Comparison of ENCODE assay signal across 16 cellular contexts in genomic region chr6:170114956-170115855, GRCh38.
A peak's percentile ranks its signal among the peaks of the same experiment; 100 is the strongest.
DNase-seq lines count a peak whose midpoint lies in the region; ATAC-seq, FAIRE-seq and TF ChIP-seq lines count a peak whose summit lies in the region.
"Had no signal": no experiment of that assay in that cellular context is flagged by ENCODE, and none has a peak within 500 bp of the region (broad histone marks: within the 10 kb centered on the region; RNA-seq: fewer than 3 reads in every experiment).

No MANE protein-coding gene starts in this region.

- DNase-seq in left ventricle myocardium inferior: peak; percentile 15
- DNase-seq in Right ventricle myocardium superior: no peak
- no peak for DNase-seq in K562 (ENCODE audit: extremely low read depth in 1 of 4, low spot score in 3 of 4)
- peak; percentile 7 for DNase-seq in natural killer cell
- DNase-seq in mucosa of gallbladder (ENCODE audit: low spot score): no peak
- no peak for DNase-seq in NCI-H446 treated with DMSO at 0.1 percent for 48 hours (lab: John Stamatoyannopoulos, UW)
- DNase-seq in effector CD8-positive, alpha-beta T cell (lab: John Stamatoyannopoulos, UW): no peak
- no peak for DNase-seq in smooth muscle cell (lab: John Stamatoyannopoulos, UW; ENCODE audit: unreplicated experiment)
- DNase-seq: activated CD4-positive, alpha-beta T cell treated with anti-CD3 and anti-CD28 coated beads, Interleukin-2, amount 50 U/mL, for 4 hours; activated naive CD8-positive, alpha-beta T cell treated with anti-CD3 and anti-CD28 coated beads for 36 hours; CD4-positive, alpha-beta T cell; cerebellar nuclear complex; esophagus squamous epithelium; NCI-H1436; retina; T-helper 1 cell had no signal

- H2AFZ ChIP-seq in K562 (ENCODE audit: low read depth, low read length): no peak overlapping the region
- no peak overlapping the region for H2AFZ ChIP-seq in smooth muscle cell (ENCODE audit: low read depth)

- CTCF ChIA-PET in K562 (lab: Yijun Ruan, JAX; ENCODE audit: low intra/inter-chr PET ratio): no interaction called here

- H3K4me1 Mint-ChIP-seq in natural killer cell: peaks cover 37 to 48% of the 10 kb centered on the region in 2 donors
- H3K4me1 Mint-ChIP-seq: activated naive CD8-positive, alpha-beta T cell treated with anti-CD3 and anti-CD28 coated beads for 36 hours had no signal

- FAIRE-seq in K562 (lab: Jason Lieb, UNC): no peak

- intact Hi-C loops in left ventricle myocardium inferior (cut with micrococcal nuclease): no loop called here
- intact Hi-C loops in Right ventricle myocardium superior (cut with DNase I): no loop called here
- intact Hi-C loops in K562 (cut with micrococcal nuclease): no loop called here
- intact Hi-C loops in natural killer cell (cut with micrococcal nuclease): no loop called here

- H3K36me3 Mint-ChIP-seq in natural killer cell: peaks cover 9% of the 10 kb centered on the region

- H3K4me3 Mint-ChIP-seq in natural killer cell: no peak overlapping the region
- H3K4me3 Mint-ChIP-seq: activated naive CD8-positive, alpha-beta T cell treated with anti-CD3 and anti-CD28 coated beads for 36 hours; CD4-positive, alpha-beta T cell had no signal

- no TSS peak for BruUV-seq in K562 (replicated peaks; lab: Mats Ljungman, UMichigan)

- H3K9me1 ChIP-seq in K562 (ENCODE audit: control insufficient read depth, insufficient read depth, low read length): no peaks in the 10 kb centered on the region

- peaks cover 2 to 3% of the 10 kb centered on the region in 2 donors for H3K9me3 Mint-ChIP-seq in natural killer cell

- no peak overlapping the region for H3K4me2 ChIP-seq in K562 (ENCODE audit: insufficient read depth, low read length)
- no peak overlapping the region for H3K4me2 ChIP-seq in smooth muscle cell

- H3K4me3 ChIP-seq in left ventricle myocardium inferior (no peak overlapping the region), K562 (no peak overlapping the region), smooth muscle cell (no peak overlapping the region)
- H3K4me3 ChIP-seq: esophagus squamous epithelium had no signal

- peaks cover 10% of the 10 kb centered on the region for H3K9me3 ChIP-seq in left ventricle myocardium inferior (replicated peaks)
- H3K9me3 ChIP-seq in K562 (replicated peaks; ENCODE audit: control insufficient read depth, insufficient read depth, low read depth, low read length): peaks cover 5% of the 10 kb centered on the region; the same call in 1 of the 2 replicates
- peaks cover 1% of the 10 kb centered on the region for H3K9me3 ChIP-seq in smooth muscle cell (replicated peaks; ENCODE audit: low read depth)

- H4K20me1 ChIP-seq in K562 (replicated peaks; ENCODE audit: control insufficient read depth, insufficient read depth, low read length) (no peaks in the 10 kb centered on the region), smooth muscle cell (ENCODE audit: low read depth) (no peaks in the 10 kb centered on the region)

- no peak overlapping the region for H3K27ac ChIP-seq in left ventricle myocardium inferior (replicated peaks)
- H3K27ac ChIP-seq in K562 (ENCODE audit: extremely low read depth, low read depth, low read length): no peak overlapping the region
- no peak overlapping the region for H3K27ac ChIP-seq in smooth muscle cell (ENCODE audit: low read depth)

- H3F3A ChIP-seq in smooth muscle cell (ENCODE audit: low read depth): no peaks in the 10 kb centered on the region

- no peaks in the 10 kb centered on the region for H3K27me3 ChIP-seq in left ventricle myocardium inferior (ENCODE audit: low read depth)
- peaks cover 13 to 20% of the 10 kb centered on the region in 2 experiments for H3K27me3 ChIP-seq in K562 (ENCODE audit: control insufficient read depth in 2 of 2, insufficient read depth in 2 of 2, low read length in 2 of 2)
- no peaks in the 10 kb centered on the region for H3K27me3 ChIP-seq in smooth muscle cell (ENCODE audit: low read depth)

- ATAC-seq in Right ventricle myocardium superior (ENCODE audit: poor library complexity): no peak
- ATAC-seq in K562: no peak
- no peak for ATAC-seq in natural killer cell

- no peak for TF ChIP-seq POLR2A in K562 (conservative IDR thresholded peaks at IDR 0.05)

- peaks cover 8 to 15% of the 10 kb centered on the region in 2 donors for H3K27me3 Mint-ChIP-seq in natural killer cell (ENCODE audit: low read depth in 2 of 2)
- H3K27me3 Mint-ChIP-seq: activated naive CD8-positive, alpha-beta T cell treated with anti-CD3 and anti-CD28 coated beads for 36 hours; CD4-positive, alpha-beta T cell had no signal

- TF ChIP-seq EP300 in K562 (IDR thresholded peaks at IDR 0.05; ENCODE audit: low read length): no peak

- WGBS in K562 (ENCODE audit: insufficient coverage, low coverage, missing lambda C conversion rate): under 1% methylated on average over 15 of the region's 15 CpGs
- WGBS in smooth muscle cell (ENCODE audit: low lambda C conversion rate): 81% methylated on average over 15 of the region's 15 CpGs

- no peak overlapping the region for H3K27ac Mint-ChIP-seq in natural killer cell
- H3K27ac Mint-ChIP-seq: activated naive CD8-positive, alpha-beta T cell treated with anti-CD3 and anti-CD28 coated beads for 36 hours; CD4-positive, alpha-beta T cell had no signal

- H3K9ac ChIP-seq in K562 (ENCODE audit: insufficient read depth in 1 of 2, low read depth in 2 of 2, low read length in 2 of 2): no peak overlapping the region
- H3K9ac ChIP-seq in smooth muscle cell (ENCODE audit: low read depth): no peak overlapping the region

- H3K36me3 ChIP-seq in left ventricle myocardium inferior: no peaks in the 10 kb centered on the region
- H3K36me3 ChIP-seq in K562 (ENCODE audit: control insufficient read depth, insufficient read depth, low read length): no peaks in the 10 kb centered on the region
- H3K36me3 ChIP-seq in smooth muscle cell (ENCODE audit: low read depth): no peaks in the 10 kb centered on the region
- H3K36me3 ChIP-seq: esophagus squamous epithelium had no signal

- TF ChIP-seq CTCF in left ventricle myocardium inferior (IDR thresholded peaks at IDR 0.05; ENCODE audit: borderline replicate concordance) (no peak), K562 (IDR thresholded peaks at IDR 0.05 in 2 of 3, conservative IDR thresholded peaks at IDR 0.05 in 1 of 3; ENCODE audit: insufficient read depth in 2 of 3, low read depth in 1 of 3, low read length in 3 of 3) (no peak), natural killer cell (IDR thresholded peaks at IDR 0.05) (no peak), smooth muscle cell (IDR thresholded peaks at IDR 0.05; ENCODE audit: borderline replicate concordance, insufficient read depth, poor library complexity, severe bottlenecking) (no peak)

- H3K79me2 ChIP-seq in K562 (ENCODE audit: control insufficient read depth, insufficient read depth, low read length) (no peaks in the 10 kb centered on the region), smooth muscle cell (ENCODE audit: low read depth) (no peaks in the 10 kb centered on the region)

- in situ Hi-C loops in K562 (cut with MboI): no loop called here

- POLR2A ChIA-PET in K562 (lab: Yijun Ruan, JAX): no interaction called here

- no peak for TF ChIP-seq RAD21 in K562 (CRISPR knock-in tag; conservative IDR thresholded peaks at IDR 0.05 in 1 of 2, IDR thresholded peaks at IDR 0.05 in 1 of 2)

- peaks cover 4% of the 10 kb centered on the region for H3K4me1 ChIP-seq in left ventricle myocardium inferior
- peaks cover 0 to 8% of the 10 kb centered on the region in 2 experiments; a peak in 1 of 5 replicates for H3K4me1 ChIP-seq in K562 (replicated peaks in 1 of 2; ENCODE audit: control insufficient read depth in 2 of 2, insufficient read depth in 2 of 2, low read length in 2 of 2)
- H3K4me1 ChIP-seq in smooth muscle cell (ENCODE audit: low read depth): no peaks in the 10 kb centered on the region

TF ChIP-seq in K562, 482 proteins besides CTCF, POLR2A, EP300 and RAD21:
- TF ChIP-seq ZNF316 (IDR thresholded peaks at IDR 0.05): peak; percentile 19; the same call in 1 of the 2 replicates
- TF ChIP-seq HMG20A (CRISPR knock-in tag; conservative IDR thresholded peaks at IDR 0.05): no peak
- TF ChIP-seq C11orf30 (IDR thresholded peaks at IDR 0.05; ENCODE audit: low read depth): peak; percentile 15; the same call in 1 of the 2 replicates
- TF ChIP-seq ETV1 (tag; conservative IDR thresholded peaks at IDR 0.05; ENCODE audit: low read depth): no peak
- no peak for TF ChIP-seq FOXA3 (CRISPR knock-in tag; conservative IDR thresholded peaks at IDR 0.05 in 1 of 2, IDR thresholded peaks at IDR 0.05 in 1 of 2)

Comparison
In these comparisons a context has a peak if more than half of its experiments do, and no peak if none do; other contexts are left out.
1. DNase-seq: peak in left ventricle myocardium inferior (single experiment) and natural killer cell (single experiment); none in Right ventricle myocardium superior (single experiment), K562 (0 of 4), mucosa of gallbladder (single experiment), NCI-H446 treated with DMSO at 0.1 percent for 48 hours (single experiment), effector CD8-positive, alpha-beta T cell (single experiment) and smooth muscle cell (single experiment).